In genomic region chr17:78474631-78475146, GRCh38 we compare ENCODE assay signal across 9 cellular contexts.
DNase-seq lines count a peak whose midpoint lies in the region; ATAC-seq, FAIRE-seq and TF ChIP-seq lines count a peak whose summit lies in the region.
"Had no signal": no experiment of that assay in that cellular context is flagged by ENCODE, and none has a peak within 500 bp of the region (broad histone marks: within the 10 kb centered on the region; RNA-seq: fewer than 3 reads in every experiment).

No MANE protein-coding gene starts in this region.

- DNase-seq in right cardiac atrium: no peak
- DNase-seq in Right ventricle myocardium superior: no peak
- peak; percentile 32 to 46 for DNase-seq in activated T-cell treated with anti-CD3 and anti-CD28 coated beads, Interleukin-2, amount 50 U/mL, for 48 hours
- no peak for DNase-seq in urothelium cell line (ENCODE audit: low spot score)
- DNase-seq in COR-L47 (lab: John Stamatoyannopoulos, UW): no peak
- DNase-seq in HEK293T (ENCODE audit: extremely low spot score): no peak
- DNase-seq: foreskin fibroblast had no signal

- no peaks in the 10 kb centered on the region for H3K4me1 ChIP-seq in right cardiac atrium (ENCODE audit: control insufficient read depth, insufficient read depth, low read length)

- intact Hi-C loops in right cardiac atrium (cut with DNase I): no loop called here
- intact Hi-C loops in Right ventricle myocardium superior (cut with DNase I): no loop called here

- ATAC-seq in right cardiac atrium (peak; percentile 18 to 28), Right ventricle myocardium superior (ENCODE audit: poor library complexity) (no peak), HG02943 (IDR thresholded peaks at IDR 0.05; ENCODE audit: low read depth, unreplicated experiment) (peak; percentile 68), HG03045 (IDR thresholded peaks at IDR 0.05; ENCODE audit: unreplicated experiment) (no peak)

- no peak overlapping the region for H3K4me3 ChIP-seq in right cardiac atrium (ENCODE audit: low read length)

- CTCF ChIA-PET in HEK293T (lab: Yijun Ruan, JAX): no interaction called here

- no peaks in the 10 kb centered on the region for H3K27me3 ChIP-seq in right cardiac atrium (ENCODE audit: control insufficient read depth, insufficient read depth)

- no peaks in the 10 kb centered on the region for H3K9me3 ChIP-seq in right cardiac atrium (ENCODE audit: control insufficient read depth, low read length)

- peak; percentile 75 for FAIRE-seq in urothelium cell line (lab: Jason Lieb, UNC)

- POLR2A ChIA-PET in HEK293T (lab: Yijun Ruan, JAX): no interaction called here

- WGBS in right cardiac atrium: 57% methylated on average over 18 of the region's 18 CpGs

- no peak overlapping the region for H3K27ac ChIP-seq in right cardiac atrium (ENCODE audit: low read length)

TF ChIP-seq in HEK293T, 16 proteins besides CTCF, POLR2A, EP300 and RAD21:
- TF ChIP-seq L3MBTL2 (conservative IDR thresholded peaks at IDR 0.05) (no peak), HDGF (IDR thresholded peaks at IDR 0.05; ENCODE audit: borderline replicate concordance) (no peak), SUZ12 (IDR thresholded peaks at IDR 0.05) (no peak), CTBP1 (IDR thresholded peaks at IDR 0.05; ENCODE audit: borderline replicate concordance) (no peak), FOXM1 (IDR thresholded peaks at IDR 0.05; ENCODE audit: borderline replicate concordance) (no peak), PKNOX1 (IDR thresholded peaks at IDR 0.05) (no peak)

Comparison
In these comparisons a context has a peak if more than half of its experiments do, and no peak if none do; other contexts are left out.
1. ATAC-seq: peak in right cardiac atrium (2 of 2) and HG02943 (single experiment); none in Right ventricle myocardium superior (single experiment) and HG03045 (single experiment).
2. DNase-seq: peak in activated T-cell treated with anti-CD3 and anti-CD28 coated beads, Interleukin-2, amount 50 U/mL, for 48 hours (2 of 2); none in right cardiac atrium (0 of 3), Right ventricle myocardium superior (single experiment), urothelium cell line (single experiment), COR-L47 (single experiment) and HEK293T (single experiment).